In the genomic region with DNA sequence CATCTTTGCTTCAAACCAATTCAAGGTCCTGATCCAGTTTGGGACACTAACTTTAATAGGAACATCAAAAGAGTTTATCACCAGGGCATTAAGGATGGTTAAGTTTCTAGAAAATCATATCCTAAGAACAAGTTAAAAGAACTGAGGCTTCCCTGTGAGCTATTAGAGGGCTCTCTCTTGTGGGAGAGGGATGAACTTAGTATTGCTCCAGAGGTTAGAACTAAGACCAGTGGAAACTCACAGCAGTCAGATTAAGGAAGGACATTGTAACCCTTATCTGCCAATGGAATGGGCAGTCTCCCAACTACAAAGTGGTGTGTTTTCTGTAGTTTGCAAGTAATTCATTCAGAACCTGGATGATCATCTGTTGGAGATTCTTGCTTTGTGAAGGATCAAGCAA, we compare ENCODE assay signal across 21 cellular contexts. TPM values are rescaled to one million over a fixed set of nuclear protein-coding genes. Genes with fewer than 3 reads are reported as not detected.
DNase-seq lines count a peak whose midpoint lies in the region; ATAC-seq and TF ChIP-seq lines count a peak whose summit lies in the region.
"Had no signal": no experiment of that assay in that cellular context is flagged by ENCODE, and none has a peak within 500 bp of the region (broad histone marks: within the 10 kb centered on the region; RNA-seq: fewer than 3 reads in every experiment).

No MANE protein-coding gene starts in this region.

- DNase-seq in left cardiac atrium (no peak), cardiac septum (ENCODE audit: low spot score) (no peak), astrocyte of the cerebellum (ENCODE audit: low read depth) (no peak), foreskin fibroblast (peak; percentile 21 to 58), retina (no peak), DMS53 treated with DMSO at 0.1 percent for 48 hours (lab: John Stamatoyannopoulos, UW; ENCODE audit: unreplicated experiment) (no peak)
- no peak for DNase-seq in stimulated activated CD4-positive, alpha-beta T cell treated with anti-CD3 and anti-CD28 coated beads, Interleukin-4, amount 100 ng/mL, for 1 hour
- DNase-seq: activated CD8-positive, alpha-beta memory T cell treated with anti-CD3 and anti-CD28 coated beads for 24 hours; CD4-positive, alpha-beta T cell; GOT3; naive thymus-derived CD8-positive, alpha-beta T cell; NCI-H187; SJCRH30; spleen; thyroid gland had no signal

- in situ Hi-C loops in astrocyte of the cerebellum (cut with HindIII; ENCODE audit: low sequenced_read_pairs), result loop anchor here (25.0 kb wide), 2 partner anchors 328 to 553 kb away; no protein-coding TSS in a partner anchor

- H3K4me3 ChIP-seq in astrocyte of the cerebellum (ENCODE audit: low read depth, low read length) (no peak overlapping the region), foreskin fibroblast (ENCODE audit: low read depth in 1 of 2, low read length in 2 of 2) (no peak overlapping the region)
- H3K4me3 ChIP-seq: SJCRH30, spleen, thyroid gland had no signal

- ATAC-seq in left cardiac atrium, result peak; percentile 30 to 54
- no peak for ATAC-seq in HG03135 (IDR thresholded peaks at IDR 0.05; ENCODE audit: unreplicated experiment)
- ATAC-seq: naive thymus-derived CD8-positive, alpha-beta T cell; stimulated activated memory B cell treated with anti-CD40 and anti-IgM and Interleukin-4, amounts not matched to agents 10 μg/mL and 1 μg/mL and 100 μg/mL, for 72 hours had no signal

- intact Hi-C loops in left cardiac atrium (cut with DNase I) (loop anchor here (5.0 to 10.0 kb wide), 3 partner anchors 548 to 655 kb away; no protein-coding TSS in a partner anchor), cardiac septum (cut with DNase I) (loop anchor here (5.0 kb wide), 2 partner anchors 468 to 548 kb away; a partner anchor contains a TSS)

- TF ChIP-seq CTCF in astrocyte of the cerebellum (IDR thresholded peaks at IDR 0.05; ENCODE audit: low read depth, low read length, missing control alignments) (peak; percentile 37), foreskin fibroblast (IDR thresholded peaks at IDR 0.05; ENCODE audit: low read depth, low read length) (peak; percentile 23)

RNA-seq across cellular contexts. Expression of a gene that starts 36.8 kb away (rescaled TPM):
- total RNA-seq in left cardiac atrium, result not detected
- total RNA-seq in cardiac septum, result not detected
- total RNA-seq: A172; activated T-helper 1 cell treated with anti-CD3 and anti-CD28 coated beads, Interleukin-12 subunit alpha, Interleukin-12 subunit beta, Interleukin-2, Interleukin-4 antibody, amounts not matched to agents 30 ng/mL and 10 ng/mL and 1 ng/mL, durations not matched to agents 14 hours and 24 hours and 36 hours; CD4-positive, alpha-beta T cell; naive thymus-derived CD8-positive, alpha-beta T cell; NCI-H460; posterior vena cava; SJCRH30; spleen; thyroid gland had no signal

Comparison
In these comparisons a context has a peak if more than half of its experiments do, and no peak if none do; other contexts are left out.
1. DNase-seq: peak in foreskin fibroblast (2 of 2); none in left cardiac atrium (single experiment), cardiac septum (single experiment), astrocyte of the cerebellum (single experiment), stimulated activated CD4-positive, alpha-beta T cell treated with anti-CD3 and anti-CD28 coated beads, Interleukin-4, amount 100 ng/mL, for 1 hour (single experiment), retina (single experiment) and DMS53 treated with DMSO at 0.1 percent for 48 hours (single experiment).